10 cellular contexts compared by ENCODE assay signal in the genomic region with DNA sequence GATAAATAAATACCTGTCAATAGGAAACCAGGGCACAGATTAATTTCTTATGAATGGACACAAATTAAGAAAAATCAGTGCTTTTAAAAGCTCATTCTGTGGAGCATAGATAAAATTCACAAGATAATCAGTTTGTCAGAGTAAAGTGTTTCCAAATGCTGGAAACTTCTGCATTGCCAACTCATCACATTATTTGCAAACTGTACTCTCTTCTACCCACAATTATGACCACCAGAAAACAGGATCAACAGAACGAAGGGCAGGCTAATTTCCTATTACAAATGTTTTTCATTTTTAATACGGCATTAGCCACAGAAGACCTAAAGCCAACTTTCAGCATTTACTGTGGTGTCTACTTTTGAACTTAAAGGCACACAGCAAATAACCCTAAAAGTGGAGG. TPM values are rescaled to one million over a fixed set of nuclear protein-coding genes. Genes with fewer than 3 reads are reported as not detected.
DNase-seq lines count a peak whose midpoint lies in the region; ATAC-seq, FAIRE-seq and TF ChIP-seq lines count a peak whose summit lies in the region.
"Had no signal": no experiment of that assay in that cellular context is flagged by ENCODE, and none has a peak within 500 bp of the region (broad histone marks: within the 10 kb centered on the region; RNA-seq: fewer than 3 reads in every experiment).

No MANE protein-coding gene starts in this region.

- no peak for TF ChIP-seq POLR2A in ovary (IDR thresholded peaks at IDR 0.05)

- H3K36me3 Mint-ChIP-seq in CD4-positive, alpha-beta T cell (ENCODE audit: low read depth) = peaks cover 5% of the 10 kb centered on the region
- H3K36me3 Mint-ChIP-seq in stimulated activated naive B cell treated with anti-CD40 and anti-IgM and Interleukin-4, amounts not matched to agents 10 μg/mL and 1 μg/mL and 100 μg/mL, for 72 hours = peaks cover 4 to 16% of the 10 kb centered on the region in 2 donors

- CTCF ChIA-PET in CD4-positive, alpha-beta T cell (lab: Charles Lee) = no interaction called here

- H3K9me3 Mint-ChIP-seq in CD4-positive, alpha-beta T cell = no peaks in the 10 kb centered on the region
- no peaks in the 10 kb centered on the region for H3K9me3 Mint-ChIP-seq in stimulated activated naive B cell treated with anti-CD40 and anti-IgM and Interleukin-4, amounts not matched to agents 10 μg/mL and 1 μg/mL and 100 μg/mL, for 72 hours

- H3K27ac ChIP-seq in CD4-positive, alpha-beta T cell (ENCODE audit: low read depth, low read length) = no peak overlapping the region
- H3K27ac ChIP-seq in ovary = peak overlapping the region in 1 of 2 donors; percentile 90

- H3K4me3 ChIP-seq in epithelial cell of proximal tubule (ENCODE audit: low read depth, low read length) (peak overlapping the region; percentile 69), ovary (peak overlapping the region; percentile 93)

- peak overlapping the region; percentile 72 for H3K4me3 Mint-ChIP-seq in CD4-positive, alpha-beta T cell
- H3K4me3 Mint-ChIP-seq in stimulated activated naive B cell treated with anti-CD40 and anti-IgM and Interleukin-4, amounts not matched to agents 10 μg/mL and 1 μg/mL and 100 μg/mL, for 72 hours = no peak overlapping the region
- H3K4me3 Mint-ChIP-seq: activated CD8-positive, alpha-beta memory T cell treated with anti-CD3 and anti-CD28 coated beads, Interleukin-2, amount 10 ng/mL, durations not matched to agents 7 days and 5 days had no signal

- no peak for DNase-seq in CD4-positive, alpha-beta T cell
- DNase-seq in RCC 7860 (ENCODE audit: low spot score) = no peak
- DNase-seq in epithelial cell of proximal tubule (ENCODE audit: low read depth) = no peak
- DNase-seq in ovary = no peak
- no peak for DNase-seq in DMS79 (lab: John Stamatoyannopoulos, UW)
- no peak for DNase-seq in stimulated activated naive B cell treated with anti-CD40 and anti-IgM and Interleukin-4, amounts not matched to agents 10 μg/mL and 1 μg/mL and 100 μg/mL, for 72 hours
- DNase-seq in dermis blood vessel endothelial cell = no peak
- DNase-seq: activated CD8-positive, alpha-beta memory T cell treated with anti-CD3 and anti-CD28 coated beads, Interleukin-2, amount 10 ng/mL, durations not matched to agents 7 days and 5 days; NK-92 treated with Interleukin-12 subunit alpha and Interleukin-12 subunit beta, amount 100 ng/mL, for 24 hours had no signal

- POLR2A ChIA-PET in CD4-positive, alpha-beta T cell (lab: Charles Lee) = interaction anchor here (1.6 kb wide), 1 partner anchor 42 kb away, joined by 11 read pairs; a partner anchor contains a TSS

- WGBS in ovary, 3 donors = 3 to 9% (median 3%) methylated on average over 2 of the region's 2 CpGs

- H3K9me3 ChIP-seq in CD4-positive, alpha-beta T cell (ENCODE audit: control insufficient read depth, low read length) = no peaks in the 10 kb centered on the region
- no peaks in the 10 kb centered on the region for H3K9me3 ChIP-seq in ovary

- intact Hi-C loops in CD4-positive, alpha-beta T cell (cut with DNase I, micrococcal nuclease) = loop anchor here in 1 of 2 experiments (2.0 to 10.0 kb wide), 3 partner anchors 39 to 1509 kb away; a partner anchor contains a TSS
- intact Hi-C loops in ovary (cut with DNase I) = loop anchor here in 2 of 4 donors (5.0 to 10.0 kb wide), 5 partner anchors 49 to 579 kb away; no protein-coding TSS in a partner anchor

- no peak for TF ChIP-seq CTCF in CD4-positive, alpha-beta T cell (IDR thresholded peaks at IDR 0.05)
- no peak for TF ChIP-seq CTCF in epithelial cell of proximal tubule (conservative IDR thresholded peaks at IDR 0.05; ENCODE audit: low read depth, low read length)
- TF ChIP-seq CTCF in ovary (IDR thresholded peaks at IDR 0.05) = no peak

- peak overlapping the region; percentile 97 for H3K27ac Mint-ChIP-seq in CD4-positive, alpha-beta T cell
- H3K27ac Mint-ChIP-seq in stimulated activated naive B cell treated with anti-CD40 and anti-IgM and Interleukin-4, amounts not matched to agents 10 μg/mL and 1 μg/mL and 100 μg/mL, for 72 hours = no peak overlapping the region
- H3K27ac Mint-ChIP-seq: activated CD8-positive, alpha-beta memory T cell treated with anti-CD3 and anti-CD28 coated beads, Interleukin-2, amount 10 ng/mL, durations not matched to agents 7 days and 5 days had no signal

- ATAC-seq in CD4-positive, alpha-beta T cell (ENCODE audit: poor library complexity) = no peak
- no peak for ATAC-seq in stimulated activated naive B cell treated with anti-CD40 and anti-IgM and Interleukin-4, amounts not matched to agents 10 μg/mL and 1 μg/mL and 100 μg/mL, for 72 hours (replicated peaks)
- ATAC-seq in HG03354 (IDR thresholded peaks at IDR 0.05; ENCODE audit: poor library complexity, severe bottlenecking, unreplicated experiment) = no peak
- ATAC-seq: activated CD8-positive, alpha-beta memory T cell treated with anti-CD3 and anti-CD28 coated beads, Interleukin-2, amount 10 ng/mL, durations not matched to agents 7 days and 5 days had no signal

- H3K4me1 ChIP-seq in ovary (ENCODE audit: insufficient read depth) = peaks cover 6% of the 10 kb centered on the region

- H3K27me3 ChIP-seq in CD4-positive, alpha-beta T cell (ENCODE audit: control insufficient read depth, insufficient read depth, low read length) = no peaks in the 10 kb centered on the region
- H3K27me3 ChIP-seq in ovary = no peaks in the 10 kb centered on the region

- no peaks in the 10 kb centered on the region for H3K27me3 Mint-ChIP-seq in CD4-positive, alpha-beta T cell
- no peaks in the 10 kb centered on the region for H3K27me3 Mint-ChIP-seq in stimulated activated naive B cell treated with anti-CD40 and anti-IgM and Interleukin-4, amounts not matched to agents 10 μg/mL and 1 μg/mL and 100 μg/mL, for 72 hours
- H3K27me3 Mint-ChIP-seq: activated CD8-positive, alpha-beta memory T cell treated with anti-CD3 and anti-CD28 coated beads, Interleukin-2, amount 10 ng/mL, durations not matched to agents 7 days and 5 days had no signal

- peaks cover 34% of the 10 kb centered on the region for H3K4me1 Mint-ChIP-seq in CD4-positive, alpha-beta T cell (ENCODE audit: low read depth)
- H3K4me1 Mint-ChIP-seq in stimulated activated naive B cell treated with anti-CD40 and anti-IgM and Interleukin-4, amounts not matched to agents 10 μg/mL and 1 μg/mL and 100 μg/mL, for 72 hours = peaks cover 24 to 63% of the 10 kb centered on the region in 2 donors

- FAIRE-seq in RCC 7860 (lab: Jason Lieb, UNC) = peak; percentile 11

- H3K36me3 ChIP-seq in ovary = no peaks in the 10 kb centered on the region

- TF ChIP-seq EP300 in ovary (IDR thresholded peaks at IDR 0.05) = no peak

RNA-seq across cellular contexts. Expression of a gene that starts 6.0 kb away (rescaled TPM):
- 1 to 10 TPM; 2.9 TPM for total RNA-seq in CD4-positive, alpha-beta T cell
- total RNA-seq in epithelial cell of proximal tubule (13.0 and 25.8 TPM in 2 replicates), ovary (10 to 100 TPM; 29.5 to 87.0 (median 45.1) TPM), dermis blood vessel endothelial cell (0.17 and 0.23 TPM in 2 replicates)
- 10 to 100 TPM; 22.3 to 40.2 TPM for polyA plus RNA-seq in ovary

RNA-seq across cellular contexts. Expression of a gene that starts 42.2 kb away (rescaled TPM):
- total RNA-seq in CD4-positive, alpha-beta T cell = 10 to 100 TPM; 43.8 to 47.1 TPM
- total RNA-seq in epithelial cell of proximal tubule (11.8 and 14.1 TPM in 2 replicates), ovary (10 to 100 TPM; 18.5 to 95.8 (median 62.4) TPM), dermis blood vessel endothelial cell (14.3 and 16.0 TPM in 2 replicates)
- polyA plus RNA-seq in ovary = 10 to 100 TPM; 11.5 to 44.9 TPM
